19 cellular contexts compared by ENCODE assay signal in the genomic region with DNA sequence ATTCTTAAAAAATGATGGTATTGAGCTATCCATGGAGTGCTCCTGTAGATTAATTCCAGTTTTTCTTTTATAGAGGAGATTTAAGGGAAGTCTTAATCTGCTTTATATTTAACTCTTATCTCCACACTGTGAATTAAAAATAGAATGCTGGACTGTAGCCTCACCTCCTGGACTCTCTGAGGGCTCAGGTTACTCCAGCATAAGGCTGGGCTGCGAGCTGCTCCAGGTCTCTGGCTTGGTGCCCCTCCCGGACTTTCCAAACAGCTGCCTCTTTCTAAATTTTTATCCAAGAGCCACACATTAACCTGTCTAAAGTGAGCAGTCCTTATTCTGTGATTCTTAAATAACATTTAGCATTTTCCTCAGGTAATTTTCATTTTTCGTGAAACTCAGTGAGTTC.
A peak's percentile ranks its signal among the peaks of the same experiment; 100 is the strongest.
DNase-seq lines count a peak whose midpoint lies in the region; ATAC-seq and TF ChIP-seq lines count a peak whose summit lies in the region.
"Had no signal": no experiment of that assay in that cellular context is flagged by ENCODE, and none has a peak within 500 bp of the region (broad histone marks: within the 10 kb centered on the region; RNA-seq: fewer than 3 reads in every experiment).

No MANE protein-coding gene starts in this region.

- no peaks in the 10 kb centered on the region for H3F3A ChIP-seq in neural progenitor cell (ENCODE audit: low read depth)

- no peaks in the 10 kb centered on the region for H3K36me3 Mint-ChIP-seq in neural progenitor cell

- no peak for TF ChIP-seq POLR2A in thyroid gland (IDR thresholded peaks at IDR 0.05)

- no peak overlapping the region for H3K27ac Mint-ChIP-seq in neural progenitor cell
- H3K27ac Mint-ChIP-seq: CD4-positive, alpha-beta T cell; endodermal cell; stimulated activated naive CD8-positive, alpha-beta T cell treated with anti-CD3 and anti-CD28 coated beads, Interleukin-15, Interleukin-2, amounts not matched to agents 100 ng/mL and 50 ng/mL, for 24 hours had no signal

- ATAC-seq in Right ventricle myocardium inferior: peak; percentile 86
- ATAC-seq: PC-3 had no signal

- H3K27me3 ChIP-seq in right atrium auricular region (no peaks in the 10 kb centered on the region), thyroid gland (no peaks in the 10 kb centered on the region), neural progenitor cell (no peaks in the 10 kb centered on the region)
- H3K27me3 ChIP-seq: sigmoid colon, SJSA1 had no signal

- no peak overlapping the region for H2AFZ ChIP-seq in neural progenitor cell (replicated peaks)

- H3K27ac ChIP-seq in right atrium auricular region: peak overlapping the region in 1 of 2 donors; percentile 61
- H3K27ac ChIP-seq in thyroid gland: peak overlapping the region; percentile 84 to 93 (median 91)
- H3K27ac ChIP-seq in neural progenitor cell: no peak overlapping the region
- H3K27ac ChIP-seq: sigmoid colon, SJSA1 had no signal

- H3K4me1 ChIP-seq in right atrium auricular region (peaks cover 0 to 18% of the 10 kb centered on the region in 2 donors), thyroid gland (peaks cover 53% of the 10 kb centered on the region in 2 donors), neural progenitor cell (peaks cover 5% of the 10 kb centered on the region)
- H3K4me1 ChIP-seq: SJSA1 had no signal

- H3K9me3 Mint-ChIP-seq in neural progenitor cell: peaks cover 12% of the 10 kb centered on the region
- H3K9me3 Mint-ChIP-seq: central memory CD8-positive, alpha-beta T cell had no signal

- no peak for DNase-seq in Right ventricle myocardium inferior (ENCODE audit: missing footprints)
- no peak for DNase-seq in right atrium auricular region (ENCODE audit: low spot score)
- DNase-seq in cerebellum (ENCODE audit: low spot score): peak; percentile 5
- peak; percentile 42 for DNase-seq in iris pigment epithelial cell (ENCODE audit: low read depth)
- peak; percentile 73 to 83 for DNase-seq in thyroid gland
- no peak for DNase-seq in neural progenitor cell (ENCODE audit: low spot score)
- no peak for DNase-seq in NK-92 (lab: John Stamatoyannopoulos, UW; ENCODE audit: unreplicated experiment)
- DNase-seq in amniotic stem cell (lab: John Stamatoyannopoulos, UW): no peak
- DNase-seq: CD4-positive, alpha-beta T cell; endodermal cell; hippocampal formation; midbrain; NCI-H1694 treated with DMSO at 0.1 percent for 48 hours; PC-3; sigmoid colon; stimulated activated CD4-positive, alpha-beta T cell treated with anti-CD3 and anti-CD28 coated beads, Interleukin-1b, Interleukin-23, amount 100 ng/mL, for 48 hours had no signal

- H3K4me3 Mint-ChIP-seq in neural progenitor cell: no peak overlapping the region
- H3K4me3 Mint-ChIP-seq: CD4-positive, alpha-beta T cell; central memory CD8-positive, alpha-beta T cell; endodermal cell; stimulated activated naive CD8-positive, alpha-beta T cell treated with anti-CD3 and anti-CD28 coated beads, Interleukin-15, Interleukin-2, amounts not matched to agents 100 ng/mL and 50 ng/mL, for 24 hours had no signal

- intact Hi-C loops in Right ventricle myocardium inferior (cut with DNase I): no loop called here
- intact Hi-C loops in thyroid gland (cut with DNase I): no loop called here

- no peaks in the 10 kb centered on the region for H3K9me3 ChIP-seq in right atrium auricular region
- no peaks in the 10 kb centered on the region for H3K9me3 ChIP-seq in thyroid gland
- H3K9me3 ChIP-seq in neural progenitor cell (ENCODE audit: low read depth): no peaks in the 10 kb centered on the region
- H3K9me3 ChIP-seq: sigmoid colon had no signal

- H3K36me3 ChIP-seq in right atrium auricular region: no peaks in the 10 kb centered on the region
- no peaks in the 10 kb centered on the region for H3K36me3 ChIP-seq in thyroid gland
- no peaks in the 10 kb centered on the region for H3K36me3 ChIP-seq in neural progenitor cell
- H3K36me3 ChIP-seq: sigmoid colon, SJSA1 had no signal

- WGBS in thyroid gland, 2 donors: 31 to 42% methylated on average over 3 of the region's 3 CpGs

- H3K4me1 Mint-ChIP-seq in neural progenitor cell: peaks cover 12% of the 10 kb centered on the region

- no peak overlapping the region for H3K9ac ChIP-seq in neural progenitor cell

- H3K4me3 ChIP-seq in right atrium auricular region (no peak overlapping the region), thyroid gland (replicated peaks in 1 of 3) (no peak overlapping the region), neural progenitor cell (no peak overlapping the region)
- H3K4me3 ChIP-seq: sigmoid colon, SJSA1 had no signal

- peaks cover 2% of the 10 kb centered on the region for H3K27me3 Mint-ChIP-seq in neural progenitor cell (ENCODE audit: insufficient read depth, low read depth)
- H3K27me3 Mint-ChIP-seq: central memory CD8-positive, alpha-beta T cell had no signal

- H4K20me1 ChIP-seq in neural progenitor cell (ENCODE audit: low read depth): no peaks in the 10 kb centered on the region

- H3K4me2 ChIP-seq in neural progenitor cell: no peak overlapping the region

- TF ChIP-seq CTCF in right atrium auricular region (IDR thresholded peaks at IDR 0.05): no peak
- peak in 1 of 6 experiments; percentile 17 for TF ChIP-seq CTCF in thyroid gland (IDR thresholded peaks at IDR 0.05)
- TF ChIP-seq CTCF in neural progenitor cell (IDR thresholded peaks at IDR 0.05): no peak

- no peaks in the 10 kb centered on the region for H3K79me2 ChIP-seq in neural progenitor cell (ENCODE audit: low read depth)

Comparison
In these comparisons a context has a peak if more than half of its experiments do, and no peak if none do; other contexts are left out.
1. DNase-seq: peak in cerebellum (single experiment), iris pigment epithelial cell (single experiment) and thyroid gland (2 of 2); none in Right ventricle myocardium inferior (single experiment), right atrium auricular region (single experiment), neural progenitor cell (single experiment), NK-92 (single experiment) and amniotic stem cell (single experiment).